Comparison of ENCODE assay signal across 8 cellular contexts in the genomic region with DNA sequence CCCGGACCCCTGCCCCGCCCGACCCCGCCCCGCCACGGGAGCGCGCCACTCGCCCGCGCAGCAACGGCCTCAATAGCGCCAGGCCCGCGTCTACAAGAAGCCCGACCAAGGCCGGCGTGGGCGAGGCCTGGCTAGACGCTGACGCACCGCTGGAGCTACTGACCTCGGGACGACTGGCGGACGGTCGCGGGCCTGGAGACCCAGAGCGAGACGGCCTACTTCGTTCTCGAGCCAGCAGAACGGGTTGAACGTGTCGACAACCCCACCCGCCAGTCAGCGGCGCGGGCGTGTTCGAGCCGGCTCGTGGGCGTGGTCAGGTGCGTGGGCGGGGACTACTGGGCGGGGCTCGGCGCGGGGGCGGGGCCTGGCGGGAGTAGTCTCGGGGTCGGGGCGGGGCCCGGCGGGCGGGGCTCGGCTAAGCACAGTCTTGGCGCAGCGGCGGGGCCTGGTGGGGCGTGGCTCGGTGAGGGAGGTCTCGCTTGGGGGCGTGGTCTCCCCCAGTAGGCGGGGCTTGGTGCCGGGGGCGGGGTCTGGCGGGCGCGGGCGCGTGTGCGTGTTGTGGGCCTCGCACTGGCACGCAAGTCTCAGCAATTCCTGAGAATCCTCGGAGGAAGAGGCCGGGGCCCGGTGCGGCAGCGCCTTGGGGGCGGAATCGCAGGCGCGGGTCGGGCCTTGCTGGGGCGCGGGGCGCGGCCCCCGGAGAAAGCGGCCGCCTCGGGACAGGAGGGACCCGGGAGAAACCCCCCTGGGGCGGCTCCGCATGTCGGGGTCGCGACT. TPM values are rescaled to one million over a fixed set of nuclear protein-coding genes. Genes with fewer than 3 reads are reported as not detected.
A peak's percentile ranks its signal among the peaks of the same experiment; 100 is the strongest.
DNase-seq lines count a peak whose midpoint lies in the region; ATAC-seq lines count a peak whose summit lies in the region.

TSS of gene RNH1 (minus strand) at position 293 of the 777 bp plus-strand sequence. CDS start 5,080 bp downstream, outside the sequence.

- WGBS in GM23248 (ENCODE audit: low coverage in 1 of 2, low lambda C conversion rate in 2 of 2, missing lambda C conversion rate in 2 of 2), 2 experiments = 1% methylated on average over 41 to 73 of the region's 101 CpGs

- in situ Hi-C loops in GM23248 (cut with MboI) = no loop called here

- no peaks in the 10 kb centered on the region for H3K9me3 ChIP-seq in GM23248 (ENCODE audit: low read depth)

- H4K20me1 ChIP-seq in GM23248 (ENCODE audit: insufficient read depth) = no peaks in the 10 kb centered on the region

- H3K27me3 Mint-ChIP-seq in naive thymus-derived CD8-positive, alpha-beta T cell = no peaks in the 10 kb centered on the region
- peaks cover 0 to 4% of the 10 kb centered on the region in 2 donors for H3K27me3 Mint-ChIP-seq in stimulated activated naive B cell treated with anti-CD40 and anti-IgM and Interleukin-4, amounts not matched to agents 10 μg/mL and 1 μg/mL and 100 μg/mL, for 72 hours

- H3K27ac ChIP-seq in GM23248 = peak within 1 kb of the TSS; percentile 100

- H3K4me2 ChIP-seq in GM23248 (ENCODE audit: unreplicated experiment) = peak within 1 kb of the TSS; percentile 98

- no peaks in the 10 kb centered on the region for H3K9me3 Mint-ChIP-seq in naive thymus-derived CD8-positive, alpha-beta T cell
- no peaks in the 10 kb centered on the region for H3K9me3 Mint-ChIP-seq in stimulated activated naive B cell treated with anti-CD40 and anti-IgM and Interleukin-4, amounts not matched to agents 10 μg/mL and 1 μg/mL and 100 μg/mL, for 72 hours

- ATAC-seq in naive thymus-derived CD8-positive, alpha-beta T cell = peak; percentile 72 to 73
- ATAC-seq in stimulated activated naive B cell treated with anti-CD40 and anti-IgM and Interleukin-4, amounts not matched to agents 10 μg/mL and 1 μg/mL and 100 μg/mL, for 72 hours (replicated peaks) = peak; percentile 69 to 80

- H3K27ac Mint-ChIP-seq in naive thymus-derived CD8-positive, alpha-beta T cell = peak within 1 kb of the TSS; percentile 97 to 100 (median 100)
- peak within 1 kb of the TSS; percentile 100 for H3K27ac Mint-ChIP-seq in stimulated activated naive B cell treated with anti-CD40 and anti-IgM and Interleukin-4, amounts not matched to agents 10 μg/mL and 1 μg/mL and 100 μg/mL, for 72 hours

- H3K79me2 ChIP-seq in GM23248 (ENCODE audit: insufficient read depth) = peaks cover 65% of the 10 kb centered on the region

- H3K4me1 Mint-ChIP-seq in naive thymus-derived CD8-positive, alpha-beta T cell = peaks cover 8 to 36% (median 25%) of the 10 kb centered on the region in 4 donors
- H3K4me1 Mint-ChIP-seq in stimulated activated naive B cell treated with anti-CD40 and anti-IgM and Interleukin-4, amounts not matched to agents 10 μg/mL and 1 μg/mL and 100 μg/mL, for 72 hours = peaks cover 20 to 60% of the 10 kb centered on the region in 2 donors

- peaks cover 17% of the 10 kb centered on the region for H3K4me1 ChIP-seq in GM23248 (ENCODE audit: insufficient read depth)

- no peaks in the 10 kb centered on the region for H3K9me2 ChIP-seq in GM23248 (ENCODE audit: insufficient read depth)

- peaks cover 12% of the 10 kb centered on the region for H3F3A ChIP-seq in GM23248 (ENCODE audit: insufficient read depth)

- H3K4me3 Mint-ChIP-seq in naive thymus-derived CD8-positive, alpha-beta T cell = peak within 1 kb of the TSS; percentile 95 to 99 (median 98)
- H3K4me3 Mint-ChIP-seq in stimulated activated naive B cell treated with anti-CD40 and anti-IgM and Interleukin-4, amounts not matched to agents 10 μg/mL and 1 μg/mL and 100 μg/mL, for 72 hours = peak within 1 kb of the TSS; percentile 92 to 98

- H3K27me3 ChIP-seq in GM23248 (replicated peaks; ENCODE audit: insufficient read depth) = no peaks in the 10 kb centered on the region

- H3K4me3 ChIP-seq in GM23248 = peak within 1 kb of the TSS; percentile 96

- H3K9ac ChIP-seq in GM23248 = peak within 1 kb of the TSS; percentile 100

- POLR2A ChIA-PET in naive thymus-derived CD8-positive, alpha-beta T cell (lab: Charles Lee) = interaction anchor here (0.5 to 4.2 kb wide), 27 partner anchors 11 to 804 kb away, joined by 3 to 42 read pairs (median 4); partner anchors contain the start of genes BET1L, HRAS, LRRC56 and NLRP6

- DNase-seq in DMS79 (lab: John Stamatoyannopoulos, UW) = peak; percentile 44
- DNase-seq in GM23248 = peak; percentile 98
- peak; percentile 92 to 94 for DNase-seq in Kasumi-1 (lab: John Stamatoyannopoulos, UW)
- DNase-seq in RKO (ENCODE audit: low spot score) = peak; percentile 91
- peak; percentile 99 to 100 for DNase-seq in activated T-helper 1 cell treated with anti-CD3 and anti-CD28 coated beads, Interleukin-2, amount 50 U/mL, for 16 hours (ENCODE audit: low read depth in 1 of 2, low spot score in 1 of 2)
- peak; percentile 95 for DNase-seq in fibroblast of gingiva (ENCODE audit: low read depth)
- DNase-seq in naive thymus-derived CD8-positive, alpha-beta T cell = peak; percentile 95 to 100 (median 98)
- peak; percentile 96 for DNase-seq in stimulated activated naive B cell treated with anti-CD40 and anti-IgM and Interleukin-4, amounts not matched to agents 10 μg/mL and 1 μg/mL and 100 μg/mL, for 72 hours

- 0 out of 2 replicates have a peak, but pooled peaks cover 10% of the 10 kb centered on the region for H3K36me3 ChIP-seq in GM23248 (ENCODE audit: low read depth)

- peaks cover 0 to 18% (median 0%) of the 10 kb centered on the region in 3 donors for H3K36me3 Mint-ChIP-seq in naive thymus-derived CD8-positive, alpha-beta T cell
- H3K36me3 Mint-ChIP-seq in stimulated activated naive B cell treated with anti-CD40 and anti-IgM and Interleukin-4, amounts not matched to agents 10 μg/mL and 1 μg/mL and 100 μg/mL, for 72 hours = peaks cover 26 to 30% of the 10 kb centered on the region in 2 donors

- peak within 1 kb of the TSS; percentile 41; the same call in 1 of the 2 replicates for H2AFZ ChIP-seq in GM23248

RNA-seq across cellular contexts. Expression of gene RNH1, which starts in this region (rescaled TPM):
- 680 and 751 TPM in 2 replicates for total RNA-seq in GM23248 (2014; rRNA removed; shearing (Covaris generic))
- polyA plus RNA-seq in GM23248 (2016; fragmentation: Nextera tagmentation; extraction: Ambion mirVana) = 623 and 664 TPM in 2 replicates
- 100 to 1,000 TPM; 102 to 107 TPM for total RNA-seq in naive thymus-derived CD8-positive, alpha-beta T cell
- polyA plus RNA-seq in naive thymus-derived CD8-positive, alpha-beta T cell = 100 to 1,000 TPM; 152 to 198 (median 170) TPM

Comparison
In these comparisons a context has a peak if more than half of its experiments do, and no peak if none do; other contexts are left out.
1. Peak in every context shown above with its lines: DNase-seq, ATAC-seq, H3K4me3 ChIP-seq and H3K27ac ChIP-seq.
2. DNase-seq: peak in every context shown above with its lines; median percentile 100 in activated T-helper 1 cell treated with anti-CD3 and anti-CD28 coated beads, Interleukin-2, amount 50 U/mL, for 16 hours; 98 in GM23248; 98 in naive thymus-derived CD8-positive, alpha-beta T cell; 96 in stimulated activated naive B cell treated with anti-CD40 and anti-IgM and Interleukin-4, amounts not matched to agents 10 μg/mL and 1 μg/mL and 100 μg/mL, for 72 hours; 95 in fibroblast of gingiva; 93 in Kasumi-1; 91 in RKO; 44 in DMS79.